In genomic region chr9:92715488-92716231, GRCh38 we compare ENCODE assay signal across 14 cellular contexts. TPM values are rescaled to one million over a fixed set of nuclear protein-coding genes. Genes with fewer than 3 reads are reported as not detected.
A peak's percentile ranks its signal among the peaks of the same experiment; 100 is the strongest.
DNase-seq lines count a peak whose midpoint lies in the region; ATAC-seq and TF ChIP-seq lines count a peak whose summit lies in the region.
"Had no signal": no experiment of that assay in that cellular context is flagged by ENCODE, and none has a peak within 500 bp of the region (broad histone marks: within the 10 kb centered on the region; RNA-seq: fewer than 3 reads in every experiment).

No MANE protein-coding gene starts in this region.

- no peak for TF ChIP-seq POLR2A in breast epithelium (IDR thresholded peaks at IDR 0.05)

- H3K27me3 ChIP-seq in breast epithelium (no peaks in the 10 kb centered on the region), esophagus (ENCODE audit: control insufficient read depth in 1 of 2, insufficient read depth in 2 of 2, low read length in 2 of 2) (no peaks in the 10 kb centered on the region), mesenchymal stem cell (ENCODE audit: control insufficient read depth in 1 of 2, insufficient read depth in 1 of 2, low read length in 2 of 2) (no peaks in the 10 kb centered on the region)
- H3K27me3 ChIP-seq: left lung had no signal

- H3K27me3 Mint-ChIP-seq in MCF 10A (ENCODE audit: insufficient read depth, unreplicated experiment) = no peaks in the 10 kb centered on the region
- H3K27me3 Mint-ChIP-seq in stimulated activated naive B cell treated with anti-CD40 and anti-IgM and Interleukin-4, amounts not matched to agents 10 μg/mL and 1 μg/mL and 100 μg/mL, for 72 hours = no peaks in the 10 kb centered on the region

- H3K4me3 ChIP-seq in breast epithelium (no peak overlapping the region), esophagus (ENCODE audit: low read depth in 1 of 2, low read length in 2 of 2) (no peak overlapping the region), mesenchymal stem cell (ENCODE audit: insufficient read depth in 1 of 2, low read depth in 1 of 2, low read length in 2 of 2) (no peak overlapping the region)
- H3K4me3 ChIP-seq: HAP-1, left lung had no signal

- H2AK5ac ChIP-seq in mesenchymal stem cell (ENCODE audit: low read length, severe bottlenecking) = no peak overlapping the region

- H3K4me1 ChIP-seq in breast epithelium (no peaks in the 10 kb centered on the region), esophagus (ENCODE audit: control insufficient read depth in 2 of 2, insufficient read depth in 2 of 2, low read length in 1 of 2) (peaks cover 0 to 38% of the 10 kb centered on the region in 2 donors), mesenchymal stem cell (ENCODE audit: control insufficient read depth, insufficient read depth, low read depth, low read length) (no peaks in the 10 kb centered on the region)
- H3K4me1 ChIP-seq: Caco-2, HAP-1 had no signal

- no peak overlapping the region for H3K18ac ChIP-seq in mesenchymal stem cell (ENCODE audit: low read depth in 1 of 2, low read length in 2 of 2)

- H3K9me3 ChIP-seq in breast epithelium (no peaks in the 10 kb centered on the region), esophagus (ENCODE audit: control insufficient read depth in 2 of 2, insufficient read depth in 1 of 2, low read depth in 1 of 2, low read length in 1 of 2) (no peaks in the 10 kb centered on the region), mesenchymal stem cell (ENCODE audit: control insufficient read depth, low read length) (no peaks in the 10 kb centered on the region)
- H3K9me3 ChIP-seq: Caco-2, HAP-1, left lung had no signal

- peaks cover 60% of the 10 kb centered on the region for H3K36me3 Mint-ChIP-seq in MCF 10A (ENCODE audit: insufficient read depth, unreplicated experiment)
- peaks cover 44 to 73% of the 10 kb centered on the region in 2 donors for H3K36me3 Mint-ChIP-seq in stimulated activated naive B cell treated with anti-CD40 and anti-IgM and Interleukin-4, amounts not matched to agents 10 μg/mL and 1 μg/mL and 100 μg/mL, for 72 hours

- WGBS in esophagus, 2 donors = 46 to 54% methylated on average over 17 of the region's 17 CpGs
- 92% methylated on average over 15 of the region's 17 CpGs for WGBS in mesenchymal stem cell

- H2BK12ac ChIP-seq in mesenchymal stem cell (ENCODE audit: low read length in 2 of 2) = no peak overlapping the region

- CTCF ChIA-PET in MCF 10A (lab: Yijun Ruan, JAX) = interaction anchor here (0.5 to 3.9 kb wide), 23 partner anchors 9 to 372 kb away, joined by 3 to 28 read pairs (median 5); partner anchors contain the start of gene BICD2

- H3K4me2 ChIP-seq in mesenchymal stem cell (ENCODE audit: low read length, poor library complexity, severe bottlenecking) = no peak overlapping the region

- no peak overlapping the region for H3K23ac ChIP-seq in mesenchymal stem cell (ENCODE audit: low read length in 2 of 2)

- H3K4me3 Mint-ChIP-seq in MCF 10A (ENCODE audit: unreplicated experiment) = peak overlapping the region; percentile 11
- H3K4me3 Mint-ChIP-seq in stimulated activated naive B cell treated with anti-CD40 and anti-IgM and Interleukin-4, amounts not matched to agents 10 μg/mL and 1 μg/mL and 100 μg/mL, for 72 hours = no peak overlapping the region
- H3K4me3 Mint-ChIP-seq: nephron progenitor cell had no signal

- H3K27ac Mint-ChIP-seq in MCF 10A (ENCODE audit: low read depth, unreplicated experiment) = peak overlapping the region; percentile 77
- no peak overlapping the region for H3K27ac Mint-ChIP-seq in stimulated activated naive B cell treated with anti-CD40 and anti-IgM and Interleukin-4, amounts not matched to agents 10 μg/mL and 1 μg/mL and 100 μg/mL, for 72 hours
- H3K27ac Mint-ChIP-seq: nephron progenitor cell had no signal

- H2BK120ac ChIP-seq in mesenchymal stem cell (ENCODE audit: low read depth, low read length) = no peak overlapping the region

- no peak for ATAC-seq in GM21381 (IDR thresholded peaks at IDR 0.05; ENCODE audit: unreplicated experiment)
- ATAC-seq in stimulated activated naive B cell treated with anti-CD40 and anti-IgM and Interleukin-4, amounts not matched to agents 10 μg/mL and 1 μg/mL and 100 μg/mL, for 72 hours (replicated peaks) = no peak

- intact Hi-C loops in MCF 10A (cut with micrococcal nuclease) (loop anchor here (1.0 to 2.0 kb wide), 3 partner anchors 45 to 75 kb away; partner anchors contain the start of gene IPPK), breast epithelium (cut with DNase I; ENCODE audit: low total_unique reads) (no loop called here)

- no peak overlapping the region for H2AFZ ChIP-seq in mesenchymal stem cell (ENCODE audit: low read depth, low read length)

- POLR2A ChIA-PET in MCF 10A (lab: Yijun Ruan, JAX) = interaction anchor here (0.5 to 4.1 kb wide), 11 partner anchors 8 to 77 kb away, joined by 3 to 33 read pairs (median 3); partner anchors contain the start of gene IPPK

- no peak overlapping the region for H2BK15ac ChIP-seq in mesenchymal stem cell (ENCODE audit: low read depth, poor library complexity, severe bottlenecking)

- H3K14ac ChIP-seq in mesenchymal stem cell (ENCODE audit: low read length in 2 of 2) = no peak overlapping the region

- no peak overlapping the region for H3K27ac ChIP-seq in breast epithelium
- H3K27ac ChIP-seq in esophagus (ENCODE audit: low read depth in 2 of 2, low read length in 1 of 2) = peak overlapping the region; percentile 95 to 96
- no peak overlapping the region for H3K27ac ChIP-seq in mesenchymal stem cell (ENCODE audit: low read length, poor library complexity, severe bottlenecking)
- H3K27ac ChIP-seq: left lung had no signal

- H3K79me1 ChIP-seq in mesenchymal stem cell (replicated peaks; ENCODE audit: low read length, poor library complexity, severe bottlenecking) = peaks cover 48% of the 10 kb centered on the region

- H3K4me1 Mint-ChIP-seq in MCF 10A (ENCODE audit: insufficient read depth, unreplicated experiment) = peaks cover 7% of the 10 kb centered on the region
- peaks cover 33 to 55% of the 10 kb centered on the region in 2 donors for H3K4me1 Mint-ChIP-seq in stimulated activated naive B cell treated with anti-CD40 and anti-IgM and Interleukin-4, amounts not matched to agents 10 μg/mL and 1 μg/mL and 100 μg/mL, for 72 hours
- H3K4me1 Mint-ChIP-seq: nephron progenitor cell had no signal

- no peak for TF ChIP-seq CTCF in MCF 10A (IDR thresholded peaks at IDR 0.05; ENCODE audit: unreplicated experiment)
- TF ChIP-seq CTCF in breast epithelium (IDR thresholded peaks at IDR 0.05) = no peak

- no peak overlapping the region for H4K91ac ChIP-seq in mesenchymal stem cell (ENCODE audit: low read length)

- BruUV-seq in MCF 10A (replicated peaks; lab: Mats Ljungman, UMichigan) = no TSS peak

- H3K4ac ChIP-seq in mesenchymal stem cell (ENCODE audit: low read depth in 1 of 2, low read length in 2 of 2) = no peak overlapping the region

- H4K8ac ChIP-seq in mesenchymal stem cell (ENCODE audit: low read length) = no peak overlapping the region

- H2BK5ac ChIP-seq in mesenchymal stem cell (ENCODE audit: low read depth, low read length, poor library complexity, severe bottlenecking) = no peak overlapping the region

- DNase-seq in MCF 10A (ENCODE audit: unreplicated experiment) (peak; percentile 68), breast epithelium (ENCODE audit: low spot score in 2 of 2) (no peak), mesenchymal stem cell (no peak), NCI-H1930 (lab: John Stamatoyannopoulos, UW) (no peak), foreskin melanocyte (no peak)
- DNase-seq in stimulated activated naive B cell treated with anti-CD40 and anti-IgM and Interleukin-4, amounts not matched to agents 10 μg/mL and 1 μg/mL and 100 μg/mL, for 72 hours = no peak
- DNase-seq: left lung, NCI-H187 treated with DMSO at 0.1 percent for 48 hours, T1000 had no signal

- no peaks in the 10 kb centered on the region for H3K9me3 Mint-ChIP-seq in MCF 10A (ENCODE audit: unreplicated experiment)
- no peaks in the 10 kb centered on the region for H3K9me3 Mint-ChIP-seq in stimulated activated naive B cell treated with anti-CD40 and anti-IgM and Interleukin-4, amounts not matched to agents 10 μg/mL and 1 μg/mL and 100 μg/mL, for 72 hours
- H3K9me3 Mint-ChIP-seq: nephron progenitor cell had no signal

- H3K9ac ChIP-seq in mesenchymal stem cell (ENCODE audit: low read length) = peak overlapping the region; percentile 57

- peaks cover 21% of the 10 kb centered on the region for H3K36me3 ChIP-seq in breast epithelium
- H3K36me3 ChIP-seq in esophagus (ENCODE audit: control insufficient read depth in 2 of 2, insufficient read depth in 2 of 2, low read length in 1 of 2) = peaks cover 24 to 61% of the 10 kb centered on the region in 2 donors
- H3K36me3 ChIP-seq in mesenchymal stem cell (ENCODE audit: control insufficient read depth in 1 of 2, insufficient read depth in 2 of 2, low read depth in 1 of 2, low read length in 2 of 2) = peaks cover 87 to 89% of the 10 kb centered on the region in 2 experiments

RNA-seq across cellular contexts. Expression of gene IPPK, which starts 45.7 kb away (rescaled TPM):
- total RNA-seq in MCF 10A (2022) = 16.3 and 16.6 TPM in 2 replicates
- total RNA-seq in breast epithelium = 10 to 100 TPM in 2 of 3 donors, 1 to 10 TPM in 1; 5.8 to 22.8 (median 12.1) TPM
- 10 to 100 TPM; 18.7 to 41.1 TPM for polyA plus RNA-seq in esophagus
- 4.5 TPM for polyA plus RNA-seq in mesenchymal stem cell (2013, experiment 1 of 2)
- polyA plus RNA-seq in mesenchymal stem cell (2013, experiment 2 of 2) = 4.7 TPM

RNA-seq across cellular contexts. Expression of gene BICD2, which starts 49.0 kb away (rescaled TPM):
- total RNA-seq in MCF 10A (2022) (23.1 and 23.5 TPM in 2 replicates), breast epithelium (10 to 100 TPM; 22.8 to 56.0 (median 26.5) TPM)
- polyA plus RNA-seq in esophagus = 10 to 100 TPM; 30.9 to 41.1 TPM
- polyA plus RNA-seq in mesenchymal stem cell (2013, experiment 1 of 2) = 20.1 TPM
- 19.2 TPM for polyA plus RNA-seq in mesenchymal stem cell (2013, experiment 2 of 2)

Comparison
In these comparisons a context has a peak if more than half of its experiments do, and no peak if none do; other contexts are left out.
1. H3K27ac ChIP-seq: peak in esophagus (2 of 2); none in breast epithelium (0 of 2) and mesenchymal stem cell (single experiment).